In genomic region chr18:50281972-50282520, GRCh38 we compare ENCODE assay signal across 8 cellular contexts. TPM values are rescaled to one million over a fixed set of nuclear protein-coding genes. Genes with fewer than 3 reads are reported as not detected.
DNase-seq lines count a peak whose midpoint lies in the region; ATAC-seq and TF ChIP-seq lines count a peak whose summit lies in the region.

No MANE protein-coding gene starts in this region.

- H3K36me3 ChIP-seq in BLaER1 treated with 17β-estradiol and CSF1 and Interleukin-3, amounts not matched to agents 10 nM and 100 nM: peaks cover 60 to 75% (median 68%) of the 10 kb centered on the region in 11 experiments
- peaks cover 29% of the 10 kb centered on the region; the same call in 1 of the 2 replicates for H3K36me3 ChIP-seq in Loucy (ENCODE audit: insufficient read depth, low read length)

- H3K27ac Mint-ChIP-seq in effector memory CD8-positive, alpha-beta T cell: peak overlapping the region; percentile 96 to 97
- peak overlapping the region; percentile 69 to 88 for H3K27ac Mint-ChIP-seq in natural killer cell treated with Interleukin-12 subunit alpha and Interleukin-12 subunit beta and Interleukin-15 and Interleukin-18, amount 100 ng/mL, for 72 hours

- H3K36me3 Mint-ChIP-seq in effector memory CD8-positive, alpha-beta T cell (ENCODE audit: insufficient read depth): peaks cover 47% of the 10 kb centered on the region
- H3K36me3 Mint-ChIP-seq in natural killer cell treated with Interleukin-12 subunit alpha and Interleukin-12 subunit beta and Interleukin-15 and Interleukin-18, amount 100 ng/mL, for 72 hours: peaks cover 27% of the 10 kb centered on the region

- H3K9ac ChIP-seq in BLaER1 treated with 17β-estradiol and CSF1 and Interleukin-3, amounts not matched to agents 10 nM and 100 nM: peak overlapping the region; percentile 90 to 96 (median 93)
- peak overlapping the region; percentile 97 for H3K9ac ChIP-seq in Loucy (ENCODE audit: low read depth, low read length, poor library complexity, severe bottlenecking)

- H3K27me3 Mint-ChIP-seq in effector memory CD8-positive, alpha-beta T cell: no peaks in the 10 kb centered on the region
- H3K27me3 Mint-ChIP-seq in natural killer cell treated with Interleukin-12 subunit alpha and Interleukin-12 subunit beta and Interleukin-15 and Interleukin-18, amount 100 ng/mL, for 72 hours: no peaks in the 10 kb centered on the region

- H3K4me2 ChIP-seq in BLaER1 treated with 17β-estradiol and CSF1 and Interleukin-3, amounts not matched to agents 10 nM and 100 nM: peak overlapping the region; percentile 91 to 99 (median 96)
- H3K4me2 ChIP-seq in Loucy (ENCODE audit: low read depth, low read length, poor library complexity, severe bottlenecking): peak overlapping the region; percentile 99

- intact Hi-C loops in posterior vena cava (cut with DNase I): no loop called here

- peaks cover 8 to 47% (median 26%) of the 10 kb centered on the region in 11 experiments; a peak in 17 of 22 replicates for H4K20me1 ChIP-seq in BLaER1 treated with 17β-estradiol and CSF1 and Interleukin-3, amounts not matched to agents 10 nM and 100 nM
- peaks cover 29% of the 10 kb centered on the region for H4K20me1 ChIP-seq in Loucy (ENCODE audit: insufficient read depth, low read length, poor library complexity, severe bottlenecking)

- H3K9me2 ChIP-seq in Loucy (replicated peaks; ENCODE audit: low read depth, low read length): no peaks in the 10 kb centered on the region

- no peak for ATAC-seq in effector memory CD8-positive, alpha-beta T cell (replicated peaks)
- ATAC-seq in natural killer cell treated with Interleukin-12 subunit alpha and Interleukin-12 subunit beta and Interleukin-15 and Interleukin-18, amount 100 ng/mL, for 72 hours: no peak

- H3K79me2 ChIP-seq in Loucy (ENCODE audit: insufficient read depth, low read length): peaks cover 67% of the 10 kb centered on the region

- no peaks in the 10 kb centered on the region for H3K9me3 Mint-ChIP-seq in effector memory CD8-positive, alpha-beta T cell
- no peaks in the 10 kb centered on the region for H3K9me3 Mint-ChIP-seq in natural killer cell treated with Interleukin-12 subunit alpha and Interleukin-12 subunit beta and Interleukin-15 and Interleukin-18, amount 100 ng/mL, for 72 hours

- peaks cover 47 to 50% of the 10 kb centered on the region in 2 donors for H3K4me1 Mint-ChIP-seq in effector memory CD8-positive, alpha-beta T cell (ENCODE audit: low read depth in 2 of 2)
- peaks cover 43 to 59% of the 10 kb centered on the region in 2 donors for H3K4me1 Mint-ChIP-seq in natural killer cell treated with Interleukin-12 subunit alpha and Interleukin-12 subunit beta and Interleukin-15 and Interleukin-18, amount 100 ng/mL, for 72 hours (ENCODE audit: low read depth in 2 of 2)

- H3K4me3 ChIP-seq in BLaER1 treated with 17β-estradiol and CSF1 and Interleukin-3, amounts not matched to agents 10 nM and 100 nM: peak overlapping the region; percentile 83 to 98 (median 90)
- H3K4me3 ChIP-seq in Loucy (ENCODE audit: low read length, poor library complexity, severe bottlenecking): peak overlapping the region; percentile 90

- H3K4me3 Mint-ChIP-seq in effector memory CD8-positive, alpha-beta T cell: peak overlapping the region; percentile 92 to 98
- peak overlapping the region; percentile 91 for H3K4me3 Mint-ChIP-seq in natural killer cell treated with Interleukin-12 subunit alpha and Interleukin-12 subunit beta and Interleukin-15 and Interleukin-18, amount 100 ng/mL, for 72 hours

- H3K27ac ChIP-seq in BLaER1 treated with 17β-estradiol and CSF1 and Interleukin-3, amounts not matched to agents 10 nM and 100 nM: peak overlapping the region; percentile 85 to 94 (median 89)

- H2AFZ ChIP-seq in Loucy (ENCODE audit: low read length): peak overlapping the region; percentile 90

- no peaks in the 10 kb centered on the region for H3K27me3 ChIP-seq in BLaER1 treated with 17β-estradiol and CSF1 and Interleukin-3, amounts not matched to agents 10 nM and 100 nM
- H3K27me3 ChIP-seq in Loucy (ENCODE audit: insufficient read depth, low read length, poor library complexity, severe bottlenecking): no peaks in the 10 kb centered on the region

- peaks cover 42 to 67% (median 53%) of the 10 kb centered on the region in 10 experiments for H3K4me1 ChIP-seq in BLaER1 treated with 17β-estradiol and CSF1 and Interleukin-3, amounts not matched to agents 10 nM and 100 nM
- H3K4me1 ChIP-seq in Loucy (ENCODE audit: insufficient read depth, low read length, poor library complexity, severe bottlenecking): peaks cover 37% of the 10 kb centered on the region

- TF ChIP-seq CTCF in Loucy (conservative IDR thresholded peaks at IDR 0.05; ENCODE audit: low read length): no peak

- no peaks in the 10 kb centered on the region for H3F3A ChIP-seq in Loucy (ENCODE audit: low read depth)

- no peak for DNase-seq in effector memory CD8-positive, alpha-beta T cell
- no peak for DNase-seq in natural killer cell treated with Interleukin-12 subunit alpha and Interleukin-12 subunit beta and Interleukin-15 and Interleukin-18, amount 100 ng/mL, for 72 hours (ENCODE audit: low spot score)
- DNase-seq in NCI-H2171 treated with DMSO at 0.1 percent for 48 hours (lab: John Stamatoyannopoulos, UW) (no peak), posterior vena cava (ENCODE audit: low spot score) (no peak), GOT3 (lab: John Stamatoyannopoulos, UW) (no peak), COLO668 (lab: John Stamatoyannopoulos, UW; ENCODE audit: unreplicated experiment) (no peak)

- H3K9me3 ChIP-seq in BLaER1 treated with 17β-estradiol and CSF1 and Interleukin-3, amounts not matched to agents 10 nM and 100 nM (replicated peaks in 1 of 11): no peaks in the 10 kb centered on the region
- H3K9me3 ChIP-seq in Loucy (ENCODE audit: insufficient read depth, low read depth, low read length): no peaks in the 10 kb centered on the region

RNA-seq across cellular contexts. Expression of gene MBD1, which starts 0.7 kb away (rescaled TPM):
- total RNA-seq in natural killer cell treated with Interleukin-12 subunit alpha and Interleukin-12 subunit beta and Interleukin-15 and Interleukin-18, amount 100 ng/mL, for 72 hours: 100 to 1,000 TPM; 101 to 129 TPM
- total RNA-seq in posterior vena cava: 10 to 100 TPM; 42.2 to 48.6 TPM

RNA-seq across cellular contexts. Expression of gene CXXC1, which starts 5.4 kb away (rescaled TPM):
- 100 to 1,000 TPM; 108 to 162 TPM for total RNA-seq in natural killer cell treated with Interleukin-12 subunit alpha and Interleukin-12 subunit beta and Interleukin-15 and Interleukin-18, amount 100 ng/mL, for 72 hours
- 10 to 100 TPM; 35.7 to 55.2 TPM for total RNA-seq in posterior vena cava

RNA-seq across cellular contexts. Expression of gene CFAP53, which starts 15.8 kb away (rescaled TPM):
- under 1 TPM; 0.31 to 0.92 TPM for total RNA-seq in natural killer cell treated with Interleukin-12 subunit alpha and Interleukin-12 subunit beta and Interleukin-15 and Interleukin-18, amount 100 ng/mL, for 72 hours
- not detected for total RNA-seq in posterior vena cava
